9 cellular contexts compared by ENCODE assay signal in genomic region chr11:93444671-93445073, GRCh38.
DNase-seq lines count a peak whose midpoint lies in the region; ATAC-seq, FAIRE-seq and TF ChIP-seq lines count a peak whose summit lies in the region.
"Had no signal": no experiment of that assay in that cellular context is flagged by ENCODE, and none has a peak within 500 bp of the region (broad histone marks: within the 10 kb centered on the region; RNA-seq: fewer than 3 reads in every experiment).

No MANE protein-coding gene starts in this region.

- TF ChIP-seq EP300 in transverse colon (IDR thresholded peaks at IDR 0.05; ENCODE audit: low read depth), result no peak

- intact Hi-C loops in transverse colon (cut with DNase I; ENCODE audit: low total_unique reads), result no loop called here
- intact Hi-C loops in sciatic nerve (cut with DNase I), result no loop called here

- no peaks in the 10 kb centered on the region for H3K9me3 ChIP-seq in transverse colon

- DNase-seq in HT-29 (ENCODE audit: low spot score) (peak; percentile 79), NCI-H774 (lab: John Stamatoyannopoulos, UW) (peak; percentile 52), bronchial epithelial cell (ENCODE audit: low read depth) (peak; percentile 93), retina (peak; percentile 22), transverse colon (no peak), sciatic nerve (ENCODE audit: low spot score) (no peak), SIG-M5 (lab: John Stamatoyannopoulos, UW) (no peak)
- DNase-seq: T-helper 1 cell had no signal

- H3K4me3 ChIP-seq in bronchial epithelial cell (ENCODE audit: low read depth, low read length) (no peak overlapping the region), transverse colon (no peak overlapping the region)

- H3K27me3 ChIP-seq in bronchial epithelial cell (ENCODE audit: control insufficient read depth, insufficient read depth, low read length) (peaks cover 2% of the 10 kb centered on the region), transverse colon (no peaks in the 10 kb centered on the region)

- no peaks in the 10 kb centered on the region for H3K36me3 ChIP-seq in bronchial epithelial cell (ENCODE audit: control insufficient read depth, insufficient read depth, low read length)
- H3K36me3 ChIP-seq in transverse colon, result no peaks in the 10 kb centered on the region

- WGBS in transverse colon (ENCODE audit: low coverage in 1 of 2), 2 donors, result 73% methylated on average over 8 of the region's 8 CpGs; no CpG with 5 or more reads in 1 of the 2 donors

- H3K27ac ChIP-seq in transverse colon, result no peak overlapping the region

- TF ChIP-seq POLR2A in transverse colon (IDR thresholded peaks at IDR 0.05), result no peak

- no peak for ATAC-seq in sciatic nerve
- ATAC-seq: left colon had no signal

- H3K4me1 ChIP-seq in transverse colon, result no peaks in the 10 kb centered on the region

- no peak for FAIRE-seq in bronchial epithelial cell (lab: Jason Lieb, UNC)

- TF ChIP-seq CTCF in bronchial epithelial cell (IDR thresholded peaks at IDR 0.05; ENCODE audit: insufficient read depth, low read length, severe bottlenecking), result no peak
- no peak for TF ChIP-seq CTCF in transverse colon (IDR thresholded peaks at IDR 0.05)

- in situ Hi-C loops in transverse colon (cut with MboI; ENCODE audit: low pct_ligation_motif_present in 1 of 4, low pct_unique_long_range_greater_than_20kb in 1 of 4, low sequenced_read_pairs in 3 of 4), result no loop called here

Comparison
In these comparisons a context has a peak if more than half of its experiments do, and no peak if none do; other contexts are left out.
1. DNase-seq: peak in HT-29 (single experiment), NCI-H774 (single experiment), bronchial epithelial cell (single experiment) and retina (single experiment); none in transverse colon (single experiment), sciatic nerve (single experiment) and SIG-M5 (single experiment).